Comparison of ENCODE assay signal across 8 cellular contexts in genomic region chr6:92810913-92811312, GRCh38.
DNase-seq lines count a peak whose midpoint lies in the region; ATAC-seq and TF ChIP-seq lines count a peak whose summit lies in the region.

No MANE protein-coding gene starts in this region.

- H3K36me3 ChIP-seq in heart right ventricle: no peaks in the 10 kb centered on the region
- H3K36me3 ChIP-seq in MG63: no peaks in the 10 kb centered on the region
- H3K36me3 ChIP-seq in SJCRH30: no peaks in the 10 kb centered on the region

- no peak overlapping the region for H3K4me3 Mint-ChIP-seq in stimulated activated naive CD8-positive, alpha-beta T cell treated with anti-CD3 and anti-CD28 coated beads, Interleukin-15, amount 100 ng/mL, for 72 hours
- H3K4me3 Mint-ChIP-seq in natural killer cell treated with Interleukin-12 subunit alpha and Interleukin-12 subunit beta and Interleukin-15 and Interleukin-18, amount 100 ng/mL, for 72 hours: no peak overlapping the region

- H3K4me3 ChIP-seq in heart right ventricle (no peak overlapping the region), MG63 (no peak overlapping the region), SJCRH30 (no peak overlapping the region), foreskin fibroblast (ENCODE audit: low read depth in 1 of 2, low read length in 2 of 2) (no peak overlapping the region)

- DNase-seq in heart right ventricle (no peak), left ventricle myocardium superior (no peak), MG63 (peak; percentile 29), SJCRH30 (peak; percentile 36 to 72), foreskin fibroblast (peak in 1 of 2 donors; percentile 9)
- DNase-seq in stimulated activated naive CD8-positive, alpha-beta T cell treated with anti-CD3 and anti-CD28 coated beads, Interleukin-15, amount 100 ng/mL, for 72 hours: peak; percentile 4 to 8
- DNase-seq in natural killer cell treated with Interleukin-12 subunit alpha and Interleukin-12 subunit beta and Interleukin-15 and Interleukin-18, amount 100 ng/mL, for 72 hours (ENCODE audit: low spot score): no peak

- H3K27ac Mint-ChIP-seq in stimulated activated naive CD8-positive, alpha-beta T cell treated with anti-CD3 and anti-CD28 coated beads, Interleukin-15, amount 100 ng/mL, for 72 hours: no peak overlapping the region
- H3K27ac Mint-ChIP-seq in natural killer cell treated with Interleukin-12 subunit alpha and Interleukin-12 subunit beta and Interleukin-15 and Interleukin-18, amount 100 ng/mL, for 72 hours: no peak overlapping the region

- H3K9me3 ChIP-seq in heart right ventricle: peaks cover 0 to 2% (median 0%) of the 10 kb centered on the region in 11 donors
- H3K9me3 ChIP-seq in MG63: no peaks in the 10 kb centered on the region
- H3K9me3 ChIP-seq in SJCRH30 (replicated peaks): no peaks in the 10 kb centered on the region; the same call in 1 of the 2 replicates

- H3K4me1 ChIP-seq in heart right ventricle (no peaks in the 10 kb centered on the region), SJCRH30 (no peaks in the 10 kb centered on the region)

- H3K27me3 ChIP-seq in heart right ventricle: no peaks in the 10 kb centered on the region
- no peaks in the 10 kb centered on the region for H3K27me3 ChIP-seq in MG63
- H3K27me3 ChIP-seq in SJCRH30: no peaks in the 10 kb centered on the region

- H3K9me3 Mint-ChIP-seq in stimulated activated naive CD8-positive, alpha-beta T cell treated with anti-CD3 and anti-CD28 coated beads, Interleukin-15, amount 100 ng/mL, for 72 hours: peaks cover 0 to 3% of the 10 kb centered on the region in 2 donors
- no peaks in the 10 kb centered on the region for H3K9me3 Mint-ChIP-seq in natural killer cell treated with Interleukin-12 subunit alpha and Interleukin-12 subunit beta and Interleukin-15 and Interleukin-18, amount 100 ng/mL, for 72 hours

- TF ChIP-seq CTCF in heart right ventricle (IDR thresholded peaks at IDR 0.05) (peak in 7 of 9 donors; percentile 31 to 53 (median 44)), foreskin fibroblast (IDR thresholded peaks at IDR 0.05; ENCODE audit: low read depth, low read length) (peak; percentile 12)

- H3K4me1 Mint-ChIP-seq in stimulated activated naive CD8-positive, alpha-beta T cell treated with anti-CD3 and anti-CD28 coated beads, Interleukin-15, amount 100 ng/mL, for 72 hours: no peaks in the 10 kb centered on the region
- H3K4me1 Mint-ChIP-seq in natural killer cell treated with Interleukin-12 subunit alpha and Interleukin-12 subunit beta and Interleukin-15 and Interleukin-18, amount 100 ng/mL, for 72 hours (ENCODE audit: low read depth in 2 of 2): no peaks in the 10 kb centered on the region

- H3K27ac ChIP-seq in heart right ventricle: no peak overlapping the region
- H3K27ac ChIP-seq in SJCRH30: no peak overlapping the region

- no peaks in the 10 kb centered on the region for H3K27me3 Mint-ChIP-seq in stimulated activated naive CD8-positive, alpha-beta T cell treated with anti-CD3 and anti-CD28 coated beads, Interleukin-15, amount 100 ng/mL, for 72 hours
- no peaks in the 10 kb centered on the region for H3K27me3 Mint-ChIP-seq in natural killer cell treated with Interleukin-12 subunit alpha and Interleukin-12 subunit beta and Interleukin-15 and Interleukin-18, amount 100 ng/mL, for 72 hours

- no peaks in the 10 kb centered on the region for H3K36me3 Mint-ChIP-seq in natural killer cell treated with Interleukin-12 subunit alpha and Interleukin-12 subunit beta and Interleukin-15 and Interleukin-18, amount 100 ng/mL, for 72 hours

- WGBS in heart right ventricle, 2 donors: 14 to 25% methylated on average over 3 of the region's 3 CpGs

- ATAC-seq in heart right ventricle: no peak
- no peak for ATAC-seq in left ventricle myocardium superior
- peak; percentile 89 for ATAC-seq in HG02571 (IDR thresholded peaks at IDR 0.05; ENCODE audit: unreplicated experiment)
- ATAC-seq in stimulated activated naive CD8-positive, alpha-beta T cell treated with anti-CD3 and anti-CD28 coated beads, Interleukin-15, amount 100 ng/mL, for 72 hours: no peak
- no peak for ATAC-seq in natural killer cell treated with Interleukin-12 subunit alpha and Interleukin-12 subunit beta and Interleukin-15 and Interleukin-18, amount 100 ng/mL, for 72 hours

- intact Hi-C loops in heart right ventricle (cut with DNase I): loop anchor here in 2 of 10 donors (5.0 to 10.0 kb wide), 2 partner anchors 611 to 614 kb away; no protein-coding TSS in a partner anchor
- intact Hi-C loops in left ventricle myocardium superior (cut with micrococcal nuclease): no loop called here

Comparison
In these comparisons a context has a peak if more than half of its experiments do, and no peak if none do; other contexts are left out.
1. DNase-seq: peak in MG63 (single experiment), SJCRH30 (2 of 2) and stimulated activated naive CD8-positive, alpha-beta T cell treated with anti-CD3 and anti-CD28 coated beads, Interleukin-15, amount 100 ng/mL, for 72 hours (2 of 2); none in heart right ventricle (0 of 2), left ventricle myocardium superior (single experiment) and natural killer cell treated with Interleukin-12 subunit alpha and Interleukin-12 subunit beta and Interleukin-15 and Interleukin-18, amount 100 ng/mL, for 72 hours (single experiment).